ENCODE assay signal across 18 cellular contexts in the genomic region with DNA sequence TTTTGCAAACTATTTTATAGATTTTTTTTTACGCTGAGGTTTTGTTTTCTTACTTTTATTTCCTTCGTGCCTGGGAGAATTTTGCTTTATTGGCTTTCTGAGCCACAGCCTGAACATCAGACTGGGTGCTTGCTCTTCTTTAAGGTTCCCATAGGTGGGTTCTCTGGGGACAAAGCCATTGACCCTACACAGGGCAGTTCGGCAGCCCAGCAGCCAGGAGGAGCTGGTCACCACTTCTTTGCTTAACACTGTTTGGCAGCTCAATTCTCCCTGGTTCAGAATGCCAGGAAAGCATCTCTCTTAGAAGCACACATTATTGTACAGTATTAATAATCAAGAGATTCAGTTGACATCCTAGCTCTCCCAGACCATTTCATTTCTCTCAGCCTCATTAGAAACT.
DNase-seq lines count a peak whose midpoint lies in the region; ATAC-seq and TF ChIP-seq lines count a peak whose summit lies in the region.
"Had no signal": no experiment of that assay in that cellular context is flagged by ENCODE, and none has a peak within 500 bp of the region (broad histone marks: within the 10 kb centered on the region; RNA-seq: fewer than 3 reads in every experiment).

No MANE protein-coding gene starts in this region.

- no peak overlapping the region for H3K4me2 ChIP-seq in PC-3 (ENCODE audit: low read length)
- H3K4me2 ChIP-seq: BLaER1 treated with 17β-estradiol and CSF1 and Interleukin-3, amounts not matched to agents 10 nM and 100 nM had no signal

- POLR2A ChIA-PET in PC-3 (lab: Charles Lee; ENCODE audit: unreplicated experiment) = no interaction called here

- peak; percentile 8 for DNase-seq in AG08395 (ENCODE audit: low spot score)
- DNase-seq in ELR (ENCODE audit: low read depth) = peak; percentile 38
- no peak for DNase-seq in PC-3
- no peak for DNase-seq in epithelial cell of proximal tubule (ENCODE audit: low read depth)
- DNase-seq in activated naive CD4-positive, alpha-beta T cell (lab: John Stamatoyannopoulos, UW) = no peak
- DNase-seq in T-helper 2 cell = no peak
- no peak for DNase-seq in activated T-cell treated with anti-CD3 and anti-CD28 coated beads, Interleukin-2, amount 50 U/mL, for 48 hours
- DNase-seq: activated CD4-positive, alpha-beta T cell treated with anti-CD3 and anti-CD28 coated beads, Interleukin-2, amount 50 U/mL, for 48 hours; adrenal gland; head of caudate nucleus; midbrain; NCI-H2029; NCI-H774; pancreas; SHP77 had no signal

- peak; percentile 14; the same call in 1 of the 2 replicates for ATAC-seq in PC-3
- no peak for ATAC-seq in HG02610 (IDR thresholded peaks at IDR 0.05; ENCODE audit: unreplicated experiment)
- ATAC-seq: pancreas had no signal

- no peak overlapping the region for H2AFZ ChIP-seq in PC-3 (ENCODE audit: low read length)

- intact Hi-C loops in PC-3 (cut with micrococcal nuclease) = no loop called here

- no TSS peak for BruUV-seq in PC-3 (replicated peaks; lab: Mats Ljungman, UMichigan)

- H3K36me3 ChIP-seq in PC-3 (ENCODE audit: low read depth, low read length) = no peaks in the 10 kb centered on the region
- H3K36me3 ChIP-seq: adrenal gland; BLaER1 treated with 17β-estradiol and CSF1 and Interleukin-3, amounts not matched to agents 10 nM and 100 nM; pancreas had no signal

- peaks cover 12% of the 10 kb centered on the region for H3K4me1 ChIP-seq in PC-3 (ENCODE audit: insufficient read depth, low read length)
- H3K4me1 ChIP-seq: adrenal gland; BLaER1 treated with 17β-estradiol and CSF1 and Interleukin-3, amounts not matched to agents 10 nM and 100 nM; pancreas had no signal

- no peaks in the 10 kb centered on the region for H3K27me3 ChIP-seq in PC-3 (ENCODE audit: low read length)
- H3K27me3 ChIP-seq: adrenal gland; BLaER1 treated with 17β-estradiol and CSF1 and Interleukin-3, amounts not matched to agents 10 nM and 100 nM; pancreas had no signal

- no peak overlapping the region for H3K27ac ChIP-seq in PC-3 (ENCODE audit: low read length)
- H3K27ac ChIP-seq: adrenal gland; BLaER1 treated with 17β-estradiol and CSF1 and Interleukin-3, amounts not matched to agents 10 nM and 100 nM; epithelial cell of prostate; pancreas had no signal

- peak; percentile 45 for TF ChIP-seq CTCF in PC-3 (conservative IDR thresholded peaks at IDR 0.05; ENCODE audit: low read depth, low read length)
- peak; percentile 8 for TF ChIP-seq CTCF in epithelial cell of proximal tubule (conservative IDR thresholded peaks at IDR 0.05; ENCODE audit: low read depth, low read length)

- H3F3A ChIP-seq in PC-3 (ENCODE audit: low read length, unreplicated experiment) = no peaks in the 10 kb centered on the region

- no peaks in the 10 kb centered on the region for H3K79me2 ChIP-seq in PC-3 (ENCODE audit: low read length)

- no peak overlapping the region for H3K9ac ChIP-seq in PC-3 (ENCODE audit: low read length)
- H3K9ac ChIP-seq: BLaER1 treated with 17β-estradiol and CSF1 and Interleukin-3, amounts not matched to agents 10 nM and 100 nM had no signal

- H3K4me3 ChIP-seq in PC-3 (ENCODE audit: low read length) (no peak overlapping the region), epithelial cell of proximal tubule (ENCODE audit: low read depth, low read length) (no peak overlapping the region)
- H3K4me3 ChIP-seq: adrenal gland; BLaER1 treated with 17β-estradiol and CSF1 and Interleukin-3, amounts not matched to agents 10 nM and 100 nM; pancreas had no signal

- no peaks in the 10 kb centered on the region for H4K20me1 ChIP-seq in PC-3 (ENCODE audit: low read length)
- H4K20me1 ChIP-seq: BLaER1 treated with 17β-estradiol and CSF1 and Interleukin-3, amounts not matched to agents 10 nM and 100 nM had no signal

- no peaks in the 10 kb centered on the region for H3K9me2 ChIP-seq in PC-3 (replicated peaks; ENCODE audit: low read length)

- CTCF ChIA-PET in PC-3 (lab: Charles Lee) = no interaction called here

- H3K9me3 ChIP-seq in PC-3 (ENCODE audit: low read length) = no peaks in the 10 kb centered on the region
- H3K9me3 ChIP-seq: adrenal gland; BLaER1 treated with 17β-estradiol and CSF1 and Interleukin-3, amounts not matched to agents 10 nM and 100 nM; pancreas had no signal

Comparison
In these comparisons a context has a peak if more than half of its experiments do, and no peak if none do; other contexts are left out.
1. DNase-seq: peak in AG08395 (single experiment) and ELR (single experiment); none in PC-3 (single experiment), epithelial cell of proximal tubule (single experiment), activated naive CD4-positive, alpha-beta T cell (0 of 4), T-helper 2 cell (0 of 5) and activated T-cell treated with anti-CD3 and anti-CD28 coated beads, Interleukin-2, amount 50 U/mL, for 48 hours (0 of 2).